ENCODE assay signal across 29 cellular contexts in the genomic region with DNA sequence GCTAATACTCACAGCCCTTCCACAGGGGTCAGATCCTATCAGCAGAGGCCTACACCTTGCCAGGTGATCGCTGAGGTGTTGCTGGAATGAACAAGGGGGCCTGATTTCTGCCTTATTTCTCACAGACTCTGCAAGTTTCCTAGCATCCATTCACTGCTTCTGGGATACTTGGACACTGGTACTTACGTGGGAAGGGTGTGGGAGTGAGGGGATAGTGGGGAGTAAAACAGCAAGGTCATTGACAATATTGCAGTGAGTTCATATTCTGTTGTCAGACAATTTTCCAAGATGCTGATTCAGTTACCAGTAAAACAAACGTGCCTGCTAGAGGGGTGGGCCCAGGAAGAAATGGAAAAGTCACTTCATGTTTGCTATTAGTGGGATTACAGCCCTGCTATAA.
"Had no signal": no experiment of that assay in that cellular context is flagged by ENCODE, and none has a peak within 500 bp of the region (broad histone marks: within the 10 kb centered on the region; RNA-seq: fewer than 3 reads in every experiment).

No MANE protein-coding gene starts in this region.

- DNase-seq: activated CD4-positive, alpha-beta memory T cell treated with anti-CD3 and anti-CD28 coated beads for 36 hours; activated CD4-positive, alpha-beta T cell treated with anti-CD3 and anti-CD28 coated beads for 36 hours; activated CD4-positive, alpha-beta T cell treated with anti-CD3 and anti-CD28 coated beads, Interleukin-2, amount 10 ng/mL, durations not matched to agents 24 days and 14 days; activated CD4-positive, CD25-positive, alpha-beta regulatory T cell; activated CD4-positive, CD25-positive, alpha-beta regulatory T cell treated with anti-CD3 and anti-CD28 coated beads, Interleukin-2, amount 50 U/mL, for 72 hours; activated CD8-positive, alpha-beta memory T cell treated with anti-CD3 and anti-CD28 coated beads, Interleukin-2, amount 10 ng/mL, durations not matched to agents 7 days and 5 days; activated CD8-positive, alpha-beta memory T cell treated with anti-CD3 and anti-CD28 coated beads, Interleukin-2, amount 50 U/mL, for 4 hours; activated CD8-positive, alpha-beta T cell treated with anti-CD3 and anti-CD28 coated beads, Interleukin-2, amount 10 ng/mL, durations not matched to agents 7 days and 5 days; activated effector memory CD4-positive, alpha-beta T cell treated with anti-CD3 and anti-CD28 coated beads, Interleukin-2, amount 50 U/mL, for 16 hours; activated naive CD4-positive, alpha-beta T cell; activated naive CD4-positive, alpha-beta T cell treated with anti-CD3 and anti-CD28 coated beads, Interleukin-2, amount 10 ng/mL, durations not matched to agents 7 days and 5 days; activated naive CD8-positive, alpha-beta T cell treated with anti-CD3 and anti-CD28 coated beads, Interleukin-2, amount 10 ng/mL, durations not matched to agents 7 days and 5 days; activated T-cell treated with anti-CD3 and anti-CD28 coated beads, Interleukin-2, amount 50 U/mL, for 1 hour; activated T-cell treated with anti-CD3 and anti-CD28 coated beads, Interleukin-2, amount 50 U/mL, for 48 hours; central memory CD4-positive, alpha-beta T cell; cerebellar nuclear complex; colonic mucosa; effector CD8-positive, alpha-beta T cell; esophagus squamous epithelium; T-helper 2 cell had no signal

- H3K4me3 ChIP-seq: ascending aorta, breast epithelium, cardiac muscle cell, colonic mucosa, esophagus squamous epithelium, gastroesophageal sphincter had no signal

- H3K27ac Mint-ChIP-seq: activated CD4-positive, alpha-beta memory T cell treated with anti-CD3 and anti-CD28 coated beads for 36 hours; activated CD4-positive, alpha-beta T cell treated with anti-CD3 and anti-CD28 coated beads for 36 hours; activated CD4-positive, alpha-beta T cell treated with anti-CD3 and anti-CD28 coated beads, Interleukin-2, amount 10 ng/mL, durations not matched to agents 24 days and 14 days; activated CD8-positive, alpha-beta memory T cell treated with anti-CD3 and anti-CD28 coated beads, Interleukin-2, amount 10 ng/mL, durations not matched to agents 7 days and 5 days; activated CD8-positive, alpha-beta T cell treated with anti-CD3 and anti-CD28 coated beads, Interleukin-2, amount 10 ng/mL, durations not matched to agents 7 days and 5 days; activated naive CD4-positive, alpha-beta T cell treated with anti-CD3 and anti-CD28 coated beads, Interleukin-2, amount 10 ng/mL, durations not matched to agents 7 days and 5 days; activated naive CD4-positive, alpha-beta T cell treated with anti-CD3 and anti-CD28 coated beads, Interleukin-2, amount 50 U/mL, for 72 hours; activated naive CD8-positive, alpha-beta T cell treated with anti-CD3 and anti-CD28 coated beads, Interleukin-2, amount 10 ng/mL, durations not matched to agents 7 days and 5 days; activated T-helper 1 cell treated with anti-CD3 and anti-CD28 coated beads, Interleukin-12 subunit alpha, Interleukin-12 subunit beta, Interleukin-2, Interleukin-4 antibody, amounts not matched to agents 30 ng/mL and 10 ng/mL and 1 ng/mL, durations not matched to agents 14 hours and 24 hours and 36 hours; activated T-helper 2 cell treated with anti-CD3 and anti-CD28 coated beads, Interferon-gamma antibody, Interleukin-2, Interleukin-4, amounts not matched to agents 10 μg/mL and 5 μg/mL and 100 μg/mL, durations not matched to agents 14 hours and 24 hours and 36 hours had no signal

- H3K4me1 Mint-ChIP-seq: activated CD8-positive, alpha-beta memory T cell treated with anti-CD3 and anti-CD28 coated beads, Interleukin-2, amount 10 ng/mL, durations not matched to agents 7 days and 5 days had no signal

- H3K27me3 Mint-ChIP-seq: activated naive CD4-positive, alpha-beta T cell treated with anti-CD3 and anti-CD28 coated beads, Interleukin-2, amount 10 ng/mL, durations not matched to agents 7 days and 5 days; brain had no signal

- H3K4me3 Mint-ChIP-seq: activated CD4-positive, alpha-beta memory T cell treated with anti-CD3 and anti-CD28 coated beads for 36 hours; activated CD4-positive, alpha-beta T cell treated with anti-CD3 and anti-CD28 coated beads for 36 hours; activated CD4-positive, alpha-beta T cell treated with anti-CD3 and anti-CD28 coated beads, Interleukin-2, amount 10 ng/mL, durations not matched to agents 24 days and 14 days; activated CD8-positive, alpha-beta memory T cell treated with anti-CD3 and anti-CD28 coated beads, Interleukin-2, amount 10 ng/mL, durations not matched to agents 7 days and 5 days; activated CD8-positive, alpha-beta T cell treated with anti-CD3 and anti-CD28 coated beads, Interleukin-2, amount 10 ng/mL, durations not matched to agents 7 days and 5 days; activated naive CD4-positive, alpha-beta T cell treated with anti-CD3 and anti-CD28 coated beads, Interleukin-2, amount 10 ng/mL, durations not matched to agents 7 days and 5 days; activated naive CD8-positive, alpha-beta T cell treated with anti-CD3 and anti-CD28 coated beads, Interleukin-2, amount 10 ng/mL, durations not matched to agents 7 days and 5 days; activated T-helper 1 cell treated with anti-CD3 and anti-CD28 coated beads, Interleukin-12 subunit alpha, Interleukin-12 subunit beta, Interleukin-2, Interleukin-4 antibody, amounts not matched to agents 30 ng/mL and 10 ng/mL and 1 ng/mL, durations not matched to agents 14 hours and 24 hours and 36 hours; brain had no signal

- H3K36me3 Mint-ChIP-seq: activated CD4-positive, alpha-beta memory T cell treated with anti-CD3 and anti-CD28 coated beads for 36 hours; activated CD8-positive, alpha-beta memory T cell treated with anti-CD3 and anti-CD28 coated beads, Interleukin-2, amount 10 ng/mL, durations not matched to agents 7 days and 5 days; activated naive CD4-positive, alpha-beta T cell treated with anti-CD3 and anti-CD28 coated beads, Interleukin-2, amount 10 ng/mL, durations not matched to agents 7 days and 5 days; activated naive CD4-positive, alpha-beta T cell treated with anti-CD3 and anti-CD28 coated beads, Interleukin-2, amount 50 U/mL, for 72 hours; activated naive CD8-positive, alpha-beta T cell treated with anti-CD3 and anti-CD28 coated beads, Interleukin-2, amount 10 ng/mL, durations not matched to agents 7 days and 5 days had no signal

- ATAC-seq: activated CD4-positive, alpha-beta T cell treated with anti-CD3 and anti-CD28 coated beads for 36 hours; activated CD8-positive, alpha-beta memory T cell treated with anti-CD3 and anti-CD28 coated beads, Interleukin-2, amount 10 ng/mL, durations not matched to agents 7 days and 5 days; activated CD8-positive, alpha-beta T cell treated with anti-CD3 and anti-CD28 coated beads, Interleukin-2, amount 10 ng/mL, durations not matched to agents 7 days and 5 days; activated naive CD4-positive, alpha-beta T cell treated with anti-CD3 and anti-CD28 coated beads, Interleukin-2, amount 50 U/mL, for 72 hours; gastroesophageal sphincter had no signal

- H3K9me3 Mint-ChIP-seq: activated CD4-positive, alpha-beta memory T cell treated with anti-CD3 and anti-CD28 coated beads for 36 hours; activated CD4-positive, alpha-beta T cell treated with anti-CD3 and anti-CD28 coated beads, Interleukin-2, amount 10 ng/mL, durations not matched to agents 24 days and 14 days; activated naive CD4-positive, alpha-beta T cell treated with anti-CD3 and anti-CD28 coated beads, Interleukin-2, amount 10 ng/mL, durations not matched to agents 7 days and 5 days; activated naive CD4-positive, alpha-beta T cell treated with anti-CD3 and anti-CD28 coated beads, Interleukin-2, amount 50 U/mL, for 72 hours; activated T-helper 1 cell treated with anti-CD3 and anti-CD28 coated beads, Interleukin-12 subunit alpha, Interleukin-12 subunit beta, Interleukin-2, Interleukin-4 antibody, amounts not matched to agents 30 ng/mL and 10 ng/mL and 1 ng/mL, durations not matched to agents 14 hours and 24 hours and 36 hours; activated T-helper 2 cell treated with anti-CD3 and anti-CD28 coated beads, Interferon-gamma antibody, Interleukin-2, Interleukin-4, amounts not matched to agents 10 μg/mL and 5 μg/mL and 100 μg/mL, durations not matched to agents 14 hours and 24 hours and 36 hours had no signal

- H3K27me3 ChIP-seq: ascending aorta, breast epithelium, cardiac muscle cell, colonic mucosa, esophagus squamous epithelium, gastroesophageal sphincter had no signal

- H3K9me3 ChIP-seq: ascending aorta, breast epithelium, colonic mucosa, esophagus squamous epithelium, gastroesophageal sphincter had no signal

- H3K27ac ChIP-seq: ascending aorta, breast epithelium, colonic mucosa, epithelial cell of prostate, esophagus squamous epithelium, gastroesophageal sphincter had no signal

- H3K36me3 ChIP-seq: ascending aorta, breast epithelium, cardiac muscle cell, colonic mucosa, esophagus squamous epithelium, gastroesophageal sphincter had no signal

- H3K4me1 ChIP-seq: ascending aorta, breast epithelium, colonic mucosa, esophagus squamous epithelium, gastroesophageal sphincter had no signal
